Comparison of ENCODE assay signal across 22 cellular contexts in genomic region chr11:10388574-10388973, GRCh38.
DNase-seq lines count a peak whose midpoint lies in the region; ATAC-seq and TF ChIP-seq lines count a peak whose summit lies in the region.
"Had no signal": no experiment of that assay in that cellular context is flagged by ENCODE, and none has a peak within 500 bp of the region (broad histone marks: within the 10 kb centered on the region; RNA-seq: fewer than 3 reads in every experiment).

No MANE protein-coding gene starts in this region.

- TF ChIP-seq CTCF in osteocyte (IDR thresholded peaks at IDR 0.05), result no peak

- intact Hi-C loops in Right ventricle myocardium superior (cut with DNase I), result no loop called here

- H3K36me3 ChIP-seq in adipocyte (ENCODE audit: control insufficient read depth, insufficient read depth, low read length, severe bottlenecking) (no peaks in the 10 kb centered on the region), thymus (ENCODE audit: control insufficient read depth, insufficient read depth) (no peaks in the 10 kb centered on the region)
- H3K36me3 ChIP-seq in CD8-positive, alpha-beta memory T cell (ENCODE audit: insufficient read depth, low read length), result no peaks in the 10 kb centered on the region

- ATAC-seq in Right ventricle myocardium superior (ENCODE audit: poor library complexity), result peak; percentile 73
- no peak for ATAC-seq in GM21360 (IDR thresholded peaks at IDR 0.05; ENCODE audit: unreplicated experiment)
- ATAC-seq in GM18868 (IDR thresholded peaks at IDR 0.05; ENCODE audit: unreplicated experiment), result no peak

- H3K9ac ChIP-seq in adipocyte (ENCODE audit: low read length), result peak overlapping the region; percentile 89

- no peaks in the 10 kb centered on the region for H3K27me3 ChIP-seq in adipocyte (replicated peaks; ENCODE audit: control insufficient read depth, insufficient read depth, low read length)
- H3K27me3 ChIP-seq in thymus (ENCODE audit: control insufficient read depth, insufficient read depth), result no peaks in the 10 kb centered on the region
- no peaks in the 10 kb centered on the region for H3K27me3 ChIP-seq in CD8-positive, alpha-beta memory T cell (ENCODE audit: insufficient read depth, low read length, poor library complexity, severe bottlenecking)

- peaks cover 15% of the 10 kb centered on the region for H3K27me3 Mint-ChIP-seq in osteocyte (ENCODE audit: unreplicated experiment)
- H3K27me3 Mint-ChIP-seq in CD8-positive, alpha-beta memory T cell, result peaks cover 15 to 55% of the 10 kb centered on the region in 2 donors

- peak overlapping the region; percentile 36 for H3K27ac ChIP-seq in thymus (ENCODE audit: low read depth)
- H3K27ac ChIP-seq in CD8-positive, alpha-beta memory T cell (ENCODE audit: low read depth, low read length), result no peak overlapping the region
- H3K27ac ChIP-seq: dorsolateral prefrontal cortex had no signal

- WGBS in thymus, result 69% methylated on average over 5 of the region's 5 CpGs

- H3K9me3 ChIP-seq in adipocyte (ENCODE audit: control insufficient read depth, low read length) (no peaks in the 10 kb centered on the region), thymus (ENCODE audit: control insufficient read depth) (no peaks in the 10 kb centered on the region)
- H3K9me3 ChIP-seq in CD8-positive, alpha-beta memory T cell (ENCODE audit: low read length), result no peaks in the 10 kb centered on the region

- H3K4me3 Mint-ChIP-seq in osteocyte (ENCODE audit: unreplicated experiment), result no peak overlapping the region
- H3K4me3 Mint-ChIP-seq in CD8-positive, alpha-beta memory T cell, result no peak overlapping the region
- H3K4me3 Mint-ChIP-seq: activated CD4-positive, alpha-beta T cell treated with anti-CD3 and anti-CD28 coated beads, Interleukin-2, amount 10 ng/mL, durations not matched to agents 24 days and 14 days; CD14-positive monocyte; GM23338 had no signal

- no peaks in the 10 kb centered on the region for H3K36me3 Mint-ChIP-seq in osteocyte (ENCODE audit: unreplicated experiment)
- no peaks in the 10 kb centered on the region for H3K36me3 Mint-ChIP-seq in CD8-positive, alpha-beta memory T cell

- no peak overlapping the region for H3K27ac Mint-ChIP-seq in osteocyte (ENCODE audit: unreplicated experiment)
- no peak overlapping the region for H3K27ac Mint-ChIP-seq in CD8-positive, alpha-beta memory T cell
- H3K27ac Mint-ChIP-seq: activated CD4-positive, alpha-beta T cell treated with anti-CD3 and anti-CD28 coated beads, Interleukin-2, amount 10 ng/mL, durations not matched to agents 24 days and 14 days; GM23338 had no signal

- H3K9me3 Mint-ChIP-seq in osteocyte (ENCODE audit: unreplicated experiment), result no peaks in the 10 kb centered on the region
- H3K9me3 Mint-ChIP-seq in CD8-positive, alpha-beta memory T cell, result peaks cover 0 to 2% (median 0%) of the 10 kb centered on the region in 5 donors
- H3K9me3 Mint-ChIP-seq: activated CD4-positive, alpha-beta T cell treated with anti-CD3 and anti-CD28 coated beads, Interleukin-2, amount 10 ng/mL, durations not matched to agents 24 days and 14 days had no signal

- peaks cover 28% of the 10 kb centered on the region for H3K4me1 Mint-ChIP-seq in osteocyte (ENCODE audit: unreplicated experiment)
- H3K4me1 Mint-ChIP-seq in CD8-positive, alpha-beta memory T cell, result no peaks in the 10 kb centered on the region

- CTCF ChIA-PET in CD8-positive, alpha-beta memory T cell (lab: Charles Lee), result no interaction called here

- POLR2A ChIA-PET in CD8-positive, alpha-beta memory T cell (lab: Charles Lee), result no interaction called here

- peaks cover 67% of the 10 kb centered on the region for H3K4me1 ChIP-seq in adipocyte (ENCODE audit: control insufficient read depth, insufficient read depth, low read length)
- no peaks in the 10 kb centered on the region for H3K4me1 ChIP-seq in thymus (ENCODE audit: control insufficient read depth, insufficient read depth, low read length)
- H3K4me1 ChIP-seq in CD8-positive, alpha-beta memory T cell (ENCODE audit: insufficient read depth, low read length), result no peaks in the 10 kb centered on the region

- H3K4me3 ChIP-seq in adipocyte (ENCODE audit: low read length), result peak overlapping the region; percentile 45
- no peak overlapping the region for H3K4me3 ChIP-seq in thymus (ENCODE audit: low read length)
- no peak overlapping the region for H3K4me3 ChIP-seq in CD8-positive, alpha-beta memory T cell (ENCODE audit: low read length)
- H3K4me3 ChIP-seq: dorsolateral prefrontal cortex, GM23338 had no signal

- DNase-seq in adipocyte (ENCODE audit: low read depth) (no peak), Right ventricle myocardium superior (peak; percentile 54), osteocyte (ENCODE audit: extremely low spot score, unreplicated experiment) (peak; percentile 36), OCI-M2 (lab: John Stamatoyannopoulos, UW; ENCODE audit: unreplicated experiment) (no peak)
- no peak for DNase-seq in CD8-positive, alpha-beta memory T cell
- DNase-seq: activated CD4-positive, alpha-beta T cell treated with anti-CD3 and anti-CD28 coated beads, Interleukin-2, amount 10 ng/mL, durations not matched to agents 24 days and 14 days; activated effector memory CD4-positive, alpha-beta T cell treated with anti-CD3 and anti-CD28 coated beads, Interleukin-2, amount 50 U/mL, for 16 hours; amniotic stem cell; caudate nucleus; dorsolateral prefrontal cortex; GDM1; kidney glomerular epithelial cell; midbrain; NCI-H2171 treated with DMSO at 0.1 percent for 48 hours; NCI-H526; SHP77; SW 1271 had no signal

Comparison
In these comparisons a context has a peak if more than half of its experiments do, and no peak if none do; other contexts are left out.
1. DNase-seq: peak in Right ventricle myocardium superior (single experiment) and osteocyte (single experiment); none in adipocyte (single experiment), CD8-positive, alpha-beta memory T cell (0 of 5) and OCI-M2 (single experiment).